Comparison of ENCODE assay signal across 18 cellular contexts in the genomic region with DNA sequence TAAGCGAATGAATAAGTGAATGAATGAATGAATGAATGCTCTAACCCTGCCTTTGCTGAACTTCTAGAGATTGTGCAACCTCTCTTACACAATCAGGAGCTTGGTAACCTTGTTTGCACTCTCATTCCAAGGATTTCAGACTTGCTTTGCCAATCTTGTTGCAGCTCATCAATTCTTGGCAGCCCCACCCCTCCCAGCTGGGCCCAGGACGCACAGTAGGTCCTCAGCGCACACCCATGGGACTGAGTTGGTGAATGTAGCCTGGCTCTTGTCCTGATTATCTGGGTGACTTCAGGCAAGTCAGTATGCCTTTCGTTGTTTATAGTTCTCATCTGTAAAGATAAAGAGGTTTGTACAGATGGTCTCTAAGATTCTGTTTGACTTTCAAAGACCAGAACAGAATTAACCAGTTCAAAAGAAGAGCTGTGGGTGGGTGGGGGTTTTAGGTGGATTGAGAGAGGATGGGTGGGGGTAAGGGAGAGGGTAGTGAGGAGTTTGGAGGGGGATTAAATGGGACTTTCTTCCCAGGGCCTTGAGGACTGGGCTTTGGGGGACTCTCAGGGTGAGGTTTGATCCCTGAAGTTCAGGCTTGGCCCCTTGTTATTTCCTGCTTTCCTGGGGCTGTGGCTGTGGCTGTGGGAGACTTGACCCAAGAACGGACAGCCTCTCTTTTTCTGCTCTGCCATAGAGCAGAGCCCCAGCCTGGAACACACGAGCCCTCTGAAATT. TPM values are rescaled to one million over a fixed set of nuclear protein-coding genes. Genes with fewer than 3 reads are reported as not detected.
DNase-seq lines count a peak whose midpoint lies in the region; ATAC-seq, FAIRE-seq and TF ChIP-seq lines count a peak whose summit lies in the region.
"Had no signal": no experiment of that assay in that cellular context is flagged by ENCODE, and none has a peak within 500 bp of the region (broad histone marks: within the 10 kb centered on the region; RNA-seq: fewer than 3 reads in every experiment).

No MANE protein-coding gene starts in this region.

- no peak overlapping the region for H3K4me3 ChIP-seq in HL-60 (replicated peaks; ENCODE audit: insufficient read depth, low read length)
- no peak overlapping the region for H3K4me3 ChIP-seq in GM12878
- no peak overlapping the region for H3K4me3 ChIP-seq in left ventricle myocardium inferior
- no peak overlapping the region for H3K4me3 ChIP-seq in small intestine (ENCODE audit: low read depth in 1 of 2, low read length in 2 of 2)
- H3K4me3 ChIP-seq: cardiac muscle cell, heart left ventricle, Peyer's patch, thyroid gland had no signal

- FAIRE-seq in GM12878 (lab: Jason Lieb, UNC) (no peak), small intestine (lab: Jason Lieb, UNC) (no peak)
- FAIRE-seq: endometrium, GM19239 had no signal

- SMC1A ChIA-PET in GM12878 (lab: Charles Lee; ENCODE audit: uncharacterized antibody, unreplicated experiment): interaction anchor here (1.7 to 2.0 kb wide), 3 partner anchors 14 to 29 kb away, joined by 4 to 11 read pairs (median 6); no protein-coding TSS in a partner anchor

- no TSS peak for BruUV-seq in GM12878 (replicated peaks; lab: Mats Ljungman, UMichigan)

- H3K4me1 Mint-ChIP-seq in activated naive CD4-positive, alpha-beta T cell treated with anti-CD3 and anti-CD28 coated beads for 36 hours (ENCODE audit: low read depth): peaks cover 7% of the 10 kb centered on the region

- TF ChIP-seq EP300 in GM12878 (IDR thresholded peaks at IDR 0.05; ENCODE audit: borderline replicate concordance in 1 of 2, control insufficient read depth in 1 of 2, low read depth in 2 of 2, low read length in 2 of 2): no peak

- H3K9me3 ChIP-seq in GM12878 (replicated peaks; ENCODE audit: control insufficient read depth, insufficient read depth, low read length): no peaks in the 10 kb centered on the region
- no peaks in the 10 kb centered on the region for H3K9me3 ChIP-seq in left ventricle myocardium inferior (replicated peaks)
- no peaks in the 10 kb centered on the region for H3K9me3 ChIP-seq in small intestine (ENCODE audit: control insufficient read depth, low read depth)
- H3K9me3 ChIP-seq: heart left ventricle, Peyer's patch, thyroid gland had no signal

- H3K27me3 Mint-ChIP-seq in activated naive CD4-positive, alpha-beta T cell treated with anti-CD3 and anti-CD28 coated beads for 36 hours (ENCODE audit: low read depth): no peaks in the 10 kb centered on the region
- H3K27me3 Mint-ChIP-seq: activated naive CD4-positive, alpha-beta T cell treated with anti-CD3 and anti-CD28 coated beads, Interleukin-2, amount 50 U/mL, for 24 hours; naive thymus-derived CD8-positive, alpha-beta T cell had no signal

- POLR2A ChIA-PET in GM12878 (lab: Charles Lee): interaction anchor here (0.6 to 1.5 kb wide), 3 partner anchors 51 to 155 kb away, joined by 3 to 5 read pairs (median 3); no protein-coding TSS in a partner anchor

- no peak for TF ChIP-seq RAD21 in GM12878 (IDR thresholded peaks at IDR 0.05; ENCODE audit: insufficient read depth, low read depth, low read length)

- RAD21 ChIA-PET in GM12878 (lab: Charles Lee; ENCODE audit: unreplicated experiment): no interaction called here

- H3K36me3 ChIP-seq in GM12878 (ENCODE audit: control insufficient read depth in 2 of 2, insufficient read depth in 2 of 2, low read length in 1 of 2) (no peaks in the 10 kb centered on the region), left ventricle myocardium inferior (no peaks in the 10 kb centered on the region), small intestine (ENCODE audit: control insufficient read depth in 2 of 2, insufficient read depth in 2 of 2, low read length in 2 of 2) (no peaks in the 10 kb centered on the region)
- H3K36me3 ChIP-seq: cardiac muscle cell, heart left ventricle, Peyer's patch, thyroid gland had no signal

- CTCF ChIA-PET in GM12878 (lab: Yijun Ruan, JAX): interaction anchor here (0.9 kb wide), 1 partner anchor 43 kb away, joined by 3 read pairs; no protein-coding TSS in a partner anchor
- CTCF ChIA-PET in activated naive CD4-positive, alpha-beta T cell treated with anti-CD3 and anti-CD28 coated beads for 36 hours (lab: Charles Lee): no interaction called here

- H3K27ac ChIP-seq in HL-60 (replicated peaks) (peak overlapping the region; percentile 92), GM12878 (ENCODE audit: control insufficient read depth, insufficient read depth) (no peak overlapping the region), left ventricle myocardium inferior (replicated peaks) (no peak overlapping the region), small intestine (ENCODE audit: low read depth in 1 of 2, low read length in 1 of 2) (peak overlapping the region; percentile 39 to 93)
- H3K27ac ChIP-seq: cardiac muscle cell, heart left ventricle had no signal

- intact Hi-C loops in GM12878 (cut with micrococcal nuclease; ENCODE audit: unreplicated experiment): no loop called here
- intact Hi-C loops in left ventricle myocardium inferior (cut with micrococcal nuclease): no loop called here
- intact Hi-C loops in activated naive CD4-positive, alpha-beta T cell treated with anti-CD3 and anti-CD28 coated beads for 36 hours (cut with micrococcal nuclease): no loop called here

- 28% methylated on average over 6 of the region's 6 CpGs for WGBS in GM12878 (ENCODE audit: insufficient coverage, insufficient replicate concordance, low lambda C conversion rate, missing lambda C conversion rate)
- 36 to 52% (median 43%) methylated on average over 6 of the region's 6 CpGs for WGBS in small intestine, 3 donors

- H3K36me3 Mint-ChIP-seq in activated naive CD4-positive, alpha-beta T cell treated with anti-CD3 and anti-CD28 coated beads for 36 hours (ENCODE audit: low read depth): no peaks in the 10 kb centered on the region
- H3K36me3 Mint-ChIP-seq: activated naive CD4-positive, alpha-beta T cell treated with anti-CD3 and anti-CD28 coated beads, Interleukin-2, amount 50 U/mL, for 24 hours; naive thymus-derived CD8-positive, alpha-beta T cell had no signal

- H3K4me1 ChIP-seq in GM12878 (ENCODE audit: control insufficient read depth, insufficient read depth, low read length): peaks cover 9% of the 10 kb centered on the region
- H3K4me1 ChIP-seq in left ventricle myocardium inferior: peaks cover 33% of the 10 kb centered on the region
- H3K4me1 ChIP-seq in small intestine (ENCODE audit: control insufficient read depth in 2 of 2, insufficient read depth in 1 of 2, low read depth in 1 of 2, low read length in 1 of 2): peaks cover 7 to 15% of the 10 kb centered on the region in 2 donors

- H3K9ac ChIP-seq in GM12878 (ENCODE audit: control insufficient read depth, insufficient read depth, low read length): no peak overlapping the region

- TF ChIP-seq CTCF in HL-60 (IDR thresholded peaks at IDR 0.05; ENCODE audit: insufficient read depth, low read length) (no peak), GM12878 (IDR thresholded peaks at IDR 0.05 in 2 of 3, conservative IDR thresholded peaks at IDR 0.05 in 1 of 3; ENCODE audit: control insufficient read depth in 2 of 3, extremely low read depth in 1 of 3, insufficient read depth in 1 of 3, low read depth in 3 of 3, low read length in 3 of 3) (no peak), left ventricle myocardium inferior (IDR thresholded peaks at IDR 0.05; ENCODE audit: borderline replicate concordance) (no peak)

- ATAC-seq in GM12878 (no peak), HG03159 (IDR thresholded peaks at IDR 0.05; ENCODE audit: unreplicated experiment) (no peak), GM19023 (IDR thresholded peaks at IDR 0.05; ENCODE audit: unreplicated experiment) (no peak)
- ATAC-seq: heart left ventricle; naive thymus-derived CD8-positive, alpha-beta T cell had no signal

- no peaks in the 10 kb centered on the region for H3K9me3 Mint-ChIP-seq in activated naive CD4-positive, alpha-beta T cell treated with anti-CD3 and anti-CD28 coated beads for 36 hours
- H3K9me3 Mint-ChIP-seq: activated naive CD4-positive, alpha-beta T cell treated with anti-CD3 and anti-CD28 coated beads, Interleukin-2, amount 50 U/mL, for 24 hours; naive thymus-derived CD8-positive, alpha-beta T cell had no signal

- H3K27me3 ChIP-seq in HL-60 (ENCODE audit: insufficient read depth, poor library complexity, severe bottlenecking) (no peaks in the 10 kb centered on the region), GM12878 (replicated peaks in 1 of 2; ENCODE audit: control insufficient read depth in 2 of 2, insufficient read depth in 2 of 2, low read length in 1 of 2) (no peaks in the 10 kb centered on the region), left ventricle myocardium inferior (ENCODE audit: low read depth) (no peaks in the 10 kb centered on the region), small intestine (ENCODE audit: control insufficient read depth in 2 of 2, insufficient read depth in 2 of 2, low read length in 2 of 2) (no peaks in the 10 kb centered on the region)
- H3K27me3 ChIP-seq: cardiac muscle cell, heart left ventricle, Peyer's patch, thyroid gland had no signal

- H3K27ac Mint-ChIP-seq in activated naive CD4-positive, alpha-beta T cell treated with anti-CD3 and anti-CD28 coated beads for 36 hours: no peak overlapping the region
- H3K27ac Mint-ChIP-seq: naive thymus-derived CD8-positive, alpha-beta T cell had no signal

- DNase-seq in HL-60 (ENCODE audit: low read depth in 1 of 2, low spot score in 1 of 2) (no peak), GM12878 (ENCODE audit: low read depth, low spot score) (no peak), left ventricle myocardium inferior (peak; percentile 52), small intestine (no peak)
- DNase-seq in activated naive CD4-positive, alpha-beta T cell treated with anti-CD3 and anti-CD28 coated beads for 36 hours: no peak
- DNase-seq: naive thymus-derived CD8-positive, alpha-beta T cell; NCI-H1417 treated with DMSO at 0.1 percent for 48 hours; retina; SW 1271 had no signal

- no peaks in the 10 kb centered on the region for H4K20me1 ChIP-seq in GM12878 (ENCODE audit: control insufficient read depth, insufficient read depth)

- no peaks in the 10 kb centered on the region for H3K79me2 ChIP-seq in GM12878 (ENCODE audit: control insufficient read depth, insufficient read depth, low read length)

- TF ChIP-seq POLR2A in GM12878 (IDR thresholded peaks at IDR 0.05; ENCODE audit: low read depth, low read length): no peak

- H3K4me3 Mint-ChIP-seq in activated naive CD4-positive, alpha-beta T cell treated with anti-CD3 and anti-CD28 coated beads for 36 hours: no peak overlapping the region
- H3K4me3 Mint-ChIP-seq: activated naive CD4-positive, alpha-beta T cell treated with anti-CD3 and anti-CD28 coated beads, Interleukin-2, amount 50 U/mL, for 24 hours; naive thymus-derived CD8-positive, alpha-beta T cell had no signal

- in situ Hi-C loops in GM12878 (cut with MboI): no loop called here

- no peak overlapping the region for H2AFZ ChIP-seq in GM12878 (ENCODE audit: control insufficient read depth, low read depth, low read length)

- H3K4me2 ChIP-seq in GM12878 (ENCODE audit: control insufficient read depth, insufficient read depth): no peak overlapping the region

RNA-seq across cellular contexts. Expression of a gene that starts 33.2 kb away (rescaled TPM):
- total RNA-seq in GM12878 (2013; cell fraction: nucleolus; rRNA removed): 183 and 202 TPM in 2 replicates
- total RNA-seq in GM12878 (2014; rRNA removed): 23.2 and 26.8 TPM in 2 replicates
- total RNA-seq in GM12878 (2014; rRNA removed; fragmentation: Illumina TruSeq; extraction: Trizol): 11.1 and 11.4 TPM in 2 replicates
- 24.5 and 29.5 TPM in 2 replicates for total RNA-seq in GM12878 (2021)
- 53.3 TPM for polyA plus RNA-seq in GM12878 (2011; ENCODE audit: low read depth)
- polyA plus RNA-seq in GM12878 (2011; rRNA removed): 86.0 and 140 TPM in 2 replicates
- polyA plus RNA-seq in GM12878 (2011; cell fraction: cytosol; rRNA removed): 139 and 149 TPM in 2 replicates
- 331 and 548 TPM in 2 replicates for polyA plus RNA-seq in GM12878 (2011; cell fraction: nucleus; rRNA removed)
- 77.6 and 104 TPM in 2 replicates for polyA plus RNA-seq in GM12878 (2012)
- polyA plus RNA-seq in GM12878 (2014; fragmentation: Illumina TruSeq; extraction: Trizol): 18.1 and 22.4 TPM in 2 replicates
- 1 to 10 TPM; 2.9 to 4.3 TPM for polyA plus RNA-seq in GM12878 (2014; fragmentation: Nextera tagmentation; extraction: Ambion mirVana)
- polyA plus RNA-seq in GM12878 (2014; rRNA removed): 25.6 and 27.2 TPM in 2 replicates
- polyA plus RNA-seq in GM12878 (2016; fragmentation: Nextera tagmentation; extraction: Ambion mirVana): 1 to 10 TPM in 1 of 2 experiments, under 1 TPM in 1; 0.96 to 1.3 TPM
- polyA minus RNA-seq in GM12878 (2011; rRNA and poly(A)+ RNA removed): 232 and 237 TPM in 2 replicates
- 38.4 and 39.6 TPM in 2 replicates for polyA minus RNA-seq in GM12878 (2011; cell fraction: cytosol; rRNA and poly(A)+ RNA removed)
- 127 and 145 TPM in 2 replicates for polyA minus RNA-seq in GM12878 (2011; cell fraction: nucleus; rRNA and poly(A)+ RNA removed)
- 359 TPM for total RNA-seq in left ventricle myocardium inferior
- 100 to 1,000 TPM; 100 to 144 (median 107) TPM for polyA plus RNA-seq in small intestine
- 10 to 100 TPM; 35.9 to 37.3 TPM for total RNA-seq in activated naive CD4-positive, alpha-beta T cell treated with anti-CD3 and anti-CD28 coated beads for 36 hours
- polyA plus RNA-seq: naive thymus-derived CD8-positive, alpha-beta T cell had no signal

Comparison
In these comparisons a context has a peak if more than half of its experiments do, and no peak if none do; other contexts are left out.
1. H3K27ac ChIP-seq: peak in HL-60 (single experiment) and small intestine (2 of 2); none in GM12878 (single experiment) and left ventricle myocardium inferior (single experiment).